In the genomic region with DNA sequence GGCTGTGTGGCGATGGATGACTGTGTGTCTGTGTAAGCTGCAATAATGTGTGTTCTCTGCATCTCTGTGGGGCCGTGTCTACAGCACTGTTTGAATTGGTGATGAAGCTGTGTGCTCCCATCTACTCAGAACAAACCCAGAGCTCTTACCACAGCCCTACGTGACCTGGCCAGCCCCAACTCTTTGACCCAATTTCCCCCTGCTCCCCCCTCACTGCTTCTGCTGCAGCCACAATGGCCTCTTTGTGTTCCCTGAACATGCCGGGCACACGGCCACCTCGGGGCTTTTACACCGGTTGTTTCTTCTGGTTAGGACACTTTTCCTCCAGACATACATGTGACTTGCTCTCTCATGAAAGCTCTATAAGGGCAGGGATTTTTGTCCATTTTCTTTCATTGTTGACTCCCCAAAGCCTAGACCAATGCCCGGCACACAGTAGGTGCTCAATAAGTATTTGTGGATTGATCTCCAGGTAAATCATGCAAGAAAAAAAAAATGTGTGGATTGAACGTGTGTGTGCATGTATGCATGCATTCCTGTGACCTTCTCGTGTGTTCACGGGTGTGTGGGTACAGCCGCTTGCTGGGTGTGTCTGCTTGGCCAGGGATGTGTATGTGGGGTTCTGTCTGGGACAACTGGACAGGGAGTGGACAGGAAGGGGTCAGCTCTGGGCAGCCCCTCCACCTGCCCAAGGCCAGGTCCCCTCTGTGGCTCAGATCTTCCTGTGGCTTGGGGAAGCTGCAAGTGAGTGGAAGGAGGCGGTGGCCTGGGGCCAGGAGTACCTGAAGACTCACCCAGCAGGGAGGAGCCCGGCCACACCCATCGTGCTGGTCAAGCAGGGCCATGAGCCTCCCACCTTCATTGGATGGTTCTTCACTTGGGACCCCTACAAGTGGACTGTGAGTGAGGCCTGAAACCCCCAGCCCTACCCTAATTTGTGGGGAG, we compare ENCODE assay signal across 1 cellular context.
TF ChIP-seq lines count a peak whose summit lies in the region.

No MANE protein-coding gene starts in this region.

TF ChIP-seq in HepG2, 621 proteins besides CTCF, POLR2A, EP300 and RAD21 (continued from another document and continues in another):
- no peak for TF ChIP-seq NFAT5 (CRISPR knock-in tag; IDR thresholded peaks at IDR 0.05)
- TF ChIP-seq, protein P1, sequence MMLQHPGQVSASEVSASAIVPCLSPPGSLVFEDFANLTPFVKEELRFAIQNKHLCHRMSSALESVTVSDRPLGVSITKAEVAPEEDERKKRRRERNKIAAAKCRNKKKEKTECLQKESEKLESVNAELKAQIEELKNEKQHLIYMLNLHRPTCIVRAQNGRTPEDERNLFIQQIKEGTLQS (CRISPR knock-in tag; IDR thresholded peaks at IDR 0.05), result no peak
- TF ChIP-seq, protein P2, sequence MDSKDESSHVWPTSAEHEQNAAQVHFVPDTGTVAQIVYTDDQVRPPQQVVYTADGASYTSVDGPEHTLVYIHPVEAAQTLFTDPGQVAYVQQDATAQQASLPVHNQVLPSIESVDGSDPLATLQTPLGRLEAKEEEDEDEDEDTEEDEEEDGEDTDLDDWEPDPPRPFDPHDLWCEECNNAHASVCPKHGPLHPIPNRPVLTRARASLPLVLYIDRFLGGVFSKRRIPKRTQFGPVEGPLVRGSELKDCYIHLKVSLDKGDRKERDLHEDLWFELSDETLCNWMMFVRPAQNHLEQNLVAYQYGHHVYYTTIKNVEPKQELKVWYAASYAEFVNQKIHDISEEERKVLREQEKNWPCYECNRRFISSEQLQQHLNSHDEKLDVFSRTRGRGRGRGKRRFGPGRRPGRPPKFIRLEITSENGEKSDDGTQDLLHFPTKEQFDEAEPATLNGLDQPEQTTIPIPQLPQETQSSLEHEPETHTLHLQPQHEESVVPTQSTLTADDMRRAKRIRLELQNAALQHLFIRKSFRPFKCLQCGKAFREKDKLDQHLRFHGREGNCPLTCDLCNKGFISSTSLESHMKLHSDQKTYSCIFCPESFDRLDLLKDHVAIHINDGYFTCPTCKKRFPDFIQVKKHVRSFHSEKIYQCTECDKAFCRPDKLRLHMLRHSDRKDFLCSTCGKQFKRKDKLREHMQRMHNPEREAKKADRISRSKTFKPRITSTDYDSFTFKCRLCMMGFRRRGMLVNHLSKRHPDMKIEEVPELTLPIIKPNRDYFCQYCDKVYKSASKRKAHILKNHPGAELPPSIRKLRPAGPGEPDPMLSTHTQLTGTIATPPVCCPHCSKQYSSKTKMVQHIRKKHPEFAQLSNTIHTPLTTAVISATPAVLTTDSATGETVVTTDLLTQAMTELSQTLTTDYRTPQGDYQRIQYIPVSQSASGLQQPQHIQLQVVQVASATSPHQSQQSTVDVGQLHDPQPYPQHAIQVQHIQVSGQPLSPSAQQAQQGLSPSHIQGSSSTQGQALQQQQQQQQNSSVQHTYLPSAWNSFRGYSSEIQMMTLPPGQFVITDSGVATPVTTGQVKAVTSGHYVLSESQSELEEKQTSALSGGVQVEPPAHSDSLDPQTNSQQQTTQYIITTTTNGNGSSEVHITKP (CRISPR knock-in tag; IDR thresholded peaks at IDR 0.05; ENCODE audit: low read depth), result no peak
- TF ChIP-seq STAT5B (CRISPR knock-in tag; IDR thresholded peaks at IDR 0.05), result no peak
- TF ChIP-seq ZNF17 (CRISPR knock-in tag; IDR thresholded peaks at IDR 0.05), result no peak
- TF ChIP-seq U2AF1 (optimal IDR thresholded peaks at IDR 0.05; ENCODE audit: low read depth, low read length), result no peak
- TF ChIP-seq ZNF33A (CRISPR knock-in tag; IDR thresholded peaks at IDR 0.05; ENCODE audit: borderline replicate concordance), result no peak
- TF ChIP-seq SIX1 (CRISPR knock-in tag; IDR thresholded peaks at IDR 0.05; ENCODE audit: borderline replicate concordance), result no peak
- TF ChIP-seq IKZF1 (IDR thresholded peaks at IDR 0.05), result no peak
- no peak for TF ChIP-seq ELF3 (CRISPR knock-in tag; IDR thresholded peaks at IDR 0.05)
- TF ChIP-seq KAT2B (IDR thresholded peaks at IDR 0.05; ENCODE audit: borderline replicate concordance, low read depth, low read length), result no peak
- no peak; the same call in 1 of the 2 replicates for TF ChIP-seq HMG20B (CRISPR knock-in tag; conservative IDR thresholded peaks at IDR 0.05)
- peak; percentile 67; the same call in 1 of the 2 replicates for TF ChIP-seq SOX5 (CRISPR knock-in tag; IDR thresholded peaks at IDR 0.05; ENCODE audit: borderline replicate concordance)
- TF ChIP-seq, protein P3, sequence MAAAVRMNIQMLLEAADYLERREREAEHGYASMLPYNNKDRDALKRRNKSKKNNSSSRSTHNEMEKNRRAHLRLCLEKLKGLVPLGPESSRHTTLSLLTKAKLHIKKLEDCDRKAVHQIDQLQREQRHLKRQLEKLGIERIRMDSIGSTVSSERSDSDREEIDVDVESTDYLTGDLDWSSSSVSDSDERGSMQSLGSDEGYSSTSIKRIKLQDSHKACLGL (CRISPR knock-in tag; IDR thresholded peaks at IDR 0.05), result no peak
- TF ChIP-seq, protein P4, sequence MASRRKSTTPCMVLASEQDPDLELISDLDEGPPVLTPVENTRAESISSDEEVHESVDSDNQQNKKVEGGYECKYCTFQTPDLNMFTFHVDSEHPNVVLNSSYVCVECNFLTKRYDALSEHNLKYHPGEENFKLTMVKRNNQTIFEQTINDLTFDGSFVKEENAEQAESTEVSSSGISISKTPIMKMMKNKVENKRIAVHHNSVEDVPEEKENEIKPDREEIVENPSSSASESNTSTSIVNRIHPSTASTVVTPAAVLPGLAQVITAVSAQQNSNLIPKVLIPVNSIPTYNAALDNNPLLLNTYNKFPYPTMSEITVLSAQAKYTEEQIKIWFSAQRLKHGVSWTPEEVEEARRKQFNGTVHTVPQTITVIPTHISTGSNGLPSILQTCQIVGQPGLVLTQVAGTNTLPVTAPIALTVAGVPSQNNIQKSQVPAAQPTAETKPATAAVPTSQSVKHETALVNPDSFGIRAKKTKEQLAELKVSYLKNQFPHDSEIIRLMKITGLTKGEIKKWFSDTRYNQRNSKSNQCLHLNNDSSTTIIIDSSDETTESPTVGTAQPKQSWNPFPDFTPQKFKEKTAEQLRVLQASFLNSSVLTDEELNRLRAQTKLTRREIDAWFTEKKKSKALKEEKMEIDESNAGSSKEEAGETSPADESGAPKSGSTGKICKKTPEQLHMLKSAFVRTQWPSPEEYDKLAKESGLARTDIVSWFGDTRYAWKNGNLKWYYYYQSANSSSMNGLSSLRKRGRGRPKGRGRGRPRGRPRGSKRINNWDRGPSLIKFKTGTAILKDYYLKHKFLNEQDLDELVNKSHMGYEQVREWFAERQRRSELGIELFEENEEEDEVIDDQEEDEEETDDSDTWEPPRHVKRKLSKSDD (CRISPR knock-in tag; IDR thresholded peaks at IDR 0.05; ENCODE audit: low read depth), result no peak; the same call in 1 of the 2 replicates
- no peak for TF ChIP-seq ZNF3 (CRISPR knock-in tag; IDR thresholded peaks at IDR 0.05)
- no peak; the same call in 1 of the 2 replicates for TF ChIP-seq TAF1 (CRISPR knock-in tag; IDR thresholded peaks at IDR 0.05)
- no peak for TF ChIP-seq PHB2 (IDR thresholded peaks at IDR 0.05; ENCODE audit: partially characterized antibody)
- no peak for TF ChIP-seq ZNF747 (CRISPR knock-in tag; IDR thresholded peaks at IDR 0.05; ENCODE audit: borderline replicate concordance)
- no peak for TF ChIP-seq ZNF660 (CRISPR knock-in tag; IDR thresholded peaks at IDR 0.05; ENCODE audit: borderline replicate concordance, low read depth)
- no peak for TF ChIP-seq KMT2B (CRISPR knock-in tag; IDR thresholded peaks at IDR 0.05)
- TF ChIP-seq, protein P5, sequence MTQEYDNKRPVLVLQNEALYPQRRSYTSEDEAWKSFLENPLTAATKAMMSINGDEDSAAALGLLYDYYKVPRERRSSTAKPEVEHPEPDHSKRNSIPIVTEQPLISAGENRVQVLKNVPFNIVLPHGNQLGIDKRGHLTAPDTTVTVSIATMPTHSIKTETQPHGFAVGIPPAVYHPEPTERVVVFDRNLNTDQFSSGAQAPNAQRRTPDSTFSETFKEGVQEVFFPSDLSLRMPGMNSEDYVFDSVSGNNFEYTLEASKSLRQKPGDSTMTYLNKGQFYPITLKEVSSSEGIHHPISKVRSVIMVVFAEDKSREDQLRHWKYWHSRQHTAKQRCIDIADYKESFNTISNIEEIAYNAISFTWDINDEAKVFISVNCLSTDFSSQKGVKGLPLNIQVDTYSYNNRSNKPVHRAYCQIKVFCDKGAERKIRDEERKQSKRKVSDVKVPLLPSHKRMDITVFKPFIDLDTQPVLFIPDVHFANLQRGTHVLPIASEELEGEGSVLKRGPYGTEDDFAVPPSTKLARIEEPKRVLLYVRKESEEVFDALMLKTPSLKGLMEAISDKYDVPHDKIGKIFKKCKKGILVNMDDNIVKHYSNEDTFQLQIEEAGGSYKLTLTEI (CRISPR knock-in tag; conservative IDR thresholded peaks at IDR 0.05), result no peak
- TF ChIP-seq PAWR (CRISPR knock-in tag; IDR thresholded peaks at IDR 0.05; ENCODE audit: borderline replicate concordance), result no peak
- TF ChIP-seq ZZZ3 (CRISPR knock-in tag; IDR thresholded peaks at IDR 0.05; ENCODE audit: borderline replicate concordance), result no peak
- TF ChIP-seq, protein P6, sequence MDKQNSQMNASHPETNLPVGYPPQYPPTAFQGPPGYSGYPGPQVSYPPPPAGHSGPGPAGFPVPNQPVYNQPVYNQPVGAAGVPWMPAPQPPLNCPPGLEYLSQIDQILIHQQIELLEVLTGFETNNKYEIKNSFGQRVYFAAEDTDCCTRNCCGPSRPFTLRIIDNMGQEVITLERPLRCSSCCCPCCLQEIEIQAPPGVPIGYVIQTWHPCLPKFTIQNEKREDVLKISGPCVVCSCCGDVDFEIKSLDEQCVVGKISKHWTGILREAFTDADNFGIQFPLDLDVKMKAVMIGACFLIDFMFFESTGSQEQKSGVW (CRISPR knock-in tag; IDR thresholded peaks at IDR 0.05; ENCODE audit: borderline replicate concordance), result no peak
- TF ChIP-seq, protein P7, sequence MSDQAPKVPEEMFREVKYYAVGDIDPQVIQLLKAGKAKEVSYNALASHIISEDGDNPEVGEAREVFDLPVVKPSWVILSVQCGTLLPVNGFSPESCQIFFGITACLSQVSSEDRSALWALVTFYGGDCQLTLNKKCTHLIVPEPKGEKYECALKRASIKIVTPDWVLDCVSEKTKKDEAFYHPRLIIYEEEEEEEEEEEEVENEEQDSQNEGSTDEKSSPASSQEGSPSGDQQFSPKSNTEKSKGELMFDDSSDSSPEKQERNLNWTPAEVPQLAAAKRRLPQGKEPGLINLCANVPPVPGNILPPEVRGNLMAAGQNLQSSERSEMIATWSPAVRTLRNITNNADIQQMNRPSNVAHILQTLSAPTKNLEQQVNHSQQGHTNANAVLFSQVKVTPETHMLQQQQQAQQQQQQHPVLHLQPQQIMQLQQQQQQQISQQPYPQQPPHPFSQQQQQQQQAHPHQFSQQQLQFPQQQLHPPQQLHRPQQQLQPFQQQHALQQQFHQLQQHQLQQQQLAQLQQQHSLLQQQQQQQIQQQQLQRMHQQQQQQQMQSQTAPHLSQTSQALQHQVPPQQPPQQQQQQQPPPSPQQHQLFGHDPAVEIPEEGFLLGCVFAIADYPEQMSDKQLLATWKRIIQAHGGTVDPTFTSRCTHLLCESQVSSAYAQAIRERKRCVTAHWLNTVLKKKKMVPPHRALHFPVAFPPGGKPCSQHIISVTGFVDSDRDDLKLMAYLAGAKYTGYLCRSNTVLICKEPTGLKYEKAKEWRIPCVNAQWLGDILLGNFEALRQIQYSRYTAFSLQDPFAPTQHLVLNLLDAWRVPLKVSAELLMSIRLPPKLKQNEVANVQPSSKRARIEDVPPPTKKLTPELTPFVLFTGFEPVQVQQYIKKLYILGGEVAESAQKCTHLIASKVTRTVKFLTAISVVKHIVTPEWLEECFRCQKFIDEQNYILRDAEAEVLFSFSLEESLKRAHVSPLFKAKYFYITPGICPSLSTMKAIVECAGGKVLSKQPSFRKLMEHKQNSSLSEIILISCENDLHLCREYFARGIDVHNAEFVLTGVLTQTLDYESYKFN (CRISPR knock-in tag; conservative IDR thresholded peaks at IDR 0.05), result peak; percentile 81
- no peak for TF ChIP-seq ZNF772 (CRISPR knock-in tag; IDR thresholded peaks at IDR 0.05)
- TF ChIP-seq GABPA (IDR thresholded peaks at IDR 0.05; ENCODE audit: low read depth, low read length), result no peak
- TF ChIP-seq GABPA (CRISPR knock-in tag; IDR thresholded peaks at IDR 0.05; ENCODE audit: low read depth), result no peak
- TF ChIP-seq SAP130 (CRISPR knock-in tag; IDR thresholded peaks at IDR 0.05; ENCODE audit: low read depth), result peak; percentile 61
- no peak for TF ChIP-seq SRSF1 (optimal IDR thresholded peaks at IDR 0.05; ENCODE audit: low read depth, low read length)
- no peak for TF ChIP-seq SP1 (IDR thresholded peaks at IDR 0.05)
- TF ChIP-seq SP1 (CRISPR knock-in tag; IDR thresholded peaks at IDR 0.05), result no peak
- TF ChIP-seq ZNF234 (CRISPR knock-in tag; conservative IDR thresholded peaks at IDR 0.05), result no peak
- no peak for TF ChIP-seq MAF1 (CRISPR knock-in tag; IDR thresholded peaks at IDR 0.05; ENCODE audit: borderline replicate concordance)
- TF ChIP-seq ZNF326 (CRISPR knock-in tag; IDR thresholded peaks at IDR 0.05; ENCODE audit: borderline replicate concordance), result no peak
- no peak for TF ChIP-seq LBX2 (CRISPR knock-in tag; IDR thresholded peaks at IDR 0.05; ENCODE audit: borderline replicate concordance)
